28 cellular contexts compared by ENCODE assay signal in the genomic region with DNA sequence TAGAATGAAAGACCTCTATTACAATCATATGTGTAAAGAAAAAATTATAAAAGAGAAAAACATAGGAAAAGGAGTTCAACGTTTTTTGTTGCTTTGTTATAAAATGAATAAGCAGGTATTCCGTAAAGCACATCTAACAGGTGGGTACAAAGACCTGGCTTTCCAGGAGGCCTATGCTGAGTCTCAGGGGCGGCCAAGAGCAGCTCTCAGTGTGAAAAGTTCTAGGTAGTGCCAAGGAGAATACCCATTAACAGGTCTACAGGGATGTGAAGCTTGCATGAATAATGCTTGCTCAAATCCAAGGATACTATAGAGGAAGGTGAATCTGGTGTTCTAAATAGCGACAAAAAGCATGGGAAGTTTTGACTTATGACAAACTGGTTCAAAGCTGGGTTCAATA.
"Had no signal": no experiment of that assay in that cellular context is flagged by ENCODE, and none has a peak within 500 bp of the region (broad histone marks: within the 10 kb centered on the region; RNA-seq: fewer than 3 reads in every experiment).

No MANE protein-coding gene starts in this region.

- FAIRE-seq: astrocyte, colon had no signal

- DNase-seq: activated CD4-positive, alpha-beta T cell treated with anti-CD3 and anti-CD28 coated beads, Interleukin-2, amount 10 ng/mL, durations not matched to agents 24 days and 14 days; activated CD4-positive, alpha-beta T cell treated with anti-CD3 and anti-CD28 coated beads, Interleukin-2, amount 50 U/mL, for 4 hours; activated CD8-positive, alpha-beta T cell treated with anti-CD3 and anti-CD28 coated beads, Interleukin-2, amount 10 ng/mL, durations not matched to agents 7 days and 5 days; activated gamma-delta T cell; activated naive CD4-positive, alpha-beta T cell treated with anti-CD3 and anti-CD28 coated beads for 36 hours; activated T-cell treated with anti-CD3 and anti-CD28 coated beads, Interleukin-2, amount 50 U/mL, for 24 hours; adrenal gland; body of pancreas; Karpas-422; KBM-7; NCI-H1048; NCI-H146; NCI-H187; NCI-H510A; NCI-H526; PC-3; Peyer's patch; Right ventricle myocardium superior; SW 1271; T-helper 1 cell; T-helper 2 cell; T-helper 9 cell; WERI-Rb-1 had no signal

- H3K4me3 Mint-ChIP-seq: activated CD4-positive, alpha-beta T cell treated with anti-CD3 and anti-CD28 coated beads, Interleukin-2, amount 10 ng/mL, durations not matched to agents 24 days and 14 days; activated CD8-positive, alpha-beta T cell treated with anti-CD3 and anti-CD28 coated beads, Interleukin-2, amount 10 ng/mL, durations not matched to agents 7 days and 5 days; activated naive CD4-positive, alpha-beta T cell treated with anti-CD3 and anti-CD28 coated beads for 36 hours; activated T-cell treated with anti-CD3 and anti-CD28 coated beads, Interleukin-2, amount 50 U/mL, for 24 hours; IgD-negative memory B cell had no signal

- H3K9me3 Mint-ChIP-seq: activated CD4-positive, alpha-beta T cell treated with anti-CD3 and anti-CD28 coated beads, Interleukin-2, amount 10 ng/mL, durations not matched to agents 24 days and 14 days; activated T-cell treated with anti-CD3 and anti-CD28 coated beads, Interleukin-2, amount 50 U/mL, for 24 hours had no signal

- H3K27ac Mint-ChIP-seq: activated CD4-positive, alpha-beta T cell treated with anti-CD3 and anti-CD28 coated beads, Interleukin-2, amount 10 ng/mL, durations not matched to agents 24 days and 14 days; activated CD8-positive, alpha-beta T cell treated with anti-CD3 and anti-CD28 coated beads, Interleukin-2, amount 10 ng/mL, durations not matched to agents 7 days and 5 days; activated naive CD4-positive, alpha-beta T cell treated with anti-CD3 and anti-CD28 coated beads for 36 hours; activated naive CD4-positive, alpha-beta T cell treated with anti-CD3 and anti-CD28 coated beads, Interleukin-2, amount 50 U/mL, for 72 hours; activated T-cell treated with anti-CD3 and anti-CD28 coated beads, Interleukin-2, amount 50 U/mL, for 24 hours; activated T-helper 2 cell treated with anti-CD3 and anti-CD28 coated beads, Interferon-gamma antibody, Interleukin-2, Interleukin-4, amounts not matched to agents 10 μg/mL and 5 μg/mL and 100 μg/mL, durations not matched to agents 14 hours and 24 hours and 36 hours; IgD-negative memory B cell had no signal

- H3K4me1 Mint-ChIP-seq: activated CD4-positive, alpha-beta T cell treated with anti-CD3 and anti-CD28 coated beads, Interleukin-2, amount 10 ng/mL, durations not matched to agents 24 days and 14 days; IgD-negative memory B cell had no signal

- ATAC-seq: activated CD8-positive, alpha-beta T cell treated with anti-CD3 and anti-CD28 coated beads, Interleukin-2, amount 10 ng/mL, durations not matched to agents 7 days and 5 days; activated naive CD4-positive, alpha-beta T cell treated with anti-CD3 and anti-CD28 coated beads, Interleukin-2, amount 50 U/mL, for 72 hours; body of pancreas; PC-3 had no signal

- H3K36me3 Mint-ChIP-seq: activated naive CD4-positive, alpha-beta T cell treated with anti-CD3 and anti-CD28 coated beads, Interleukin-2, amount 50 U/mL, for 72 hours; IgD-negative memory B cell had no signal

- H3K27me3 Mint-ChIP-seq: activated CD4-positive, alpha-beta T cell treated with anti-CD3 and anti-CD28 coated beads, Interleukin-2, amount 10 ng/mL, durations not matched to agents 24 days and 14 days; activated T-cell treated with anti-CD3 and anti-CD28 coated beads, Interleukin-2, amount 50 U/mL, for 24 hours; IgD-negative memory B cell had no signal
